In the genomic region with DNA sequence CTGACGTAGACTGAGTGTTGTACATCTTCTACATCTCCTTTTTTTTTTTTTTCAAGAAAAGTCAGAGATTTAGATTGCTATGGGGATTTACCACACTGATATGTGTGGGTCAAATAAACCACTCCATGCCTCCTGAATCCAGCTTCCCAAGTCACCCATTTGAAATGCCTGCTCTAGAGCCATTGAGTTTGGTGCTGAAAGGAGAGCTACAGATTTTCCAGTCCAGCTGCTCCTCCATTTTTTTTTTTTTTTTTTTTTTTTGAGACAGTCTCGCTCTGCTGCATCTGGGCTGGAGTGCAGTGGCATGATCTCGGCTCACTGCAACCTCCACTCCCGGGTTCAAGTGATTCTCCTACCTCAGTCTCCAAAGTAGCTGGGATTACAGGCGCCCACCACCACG, we compare ENCODE assay signal across 28 cellular contexts.
"Had no signal": no experiment of that assay in that cellular context is flagged by ENCODE, and none has a peak within 500 bp of the region (broad histone marks: within the 10 kb centered on the region; RNA-seq: fewer than 3 reads in every experiment).

No MANE protein-coding gene starts in this region.

- H2AFZ ChIP-seq: hepatocyte, neural progenitor cell, parathyroid adenoma had no signal

- H3K36me3 Mint-ChIP-seq: naive thymus-derived CD4-positive, alpha-beta T cell; neural progenitor cell had no signal

- H3K27ac Mint-ChIP-seq: dendritic cell treated with granulocyte-macrophage colony-stimulating factor and Interleukin-4, amounts not matched to agents 40 ng/mL and 50 ng/mL, for 4 days; nephron; neural progenitor cell; progenitor cell of endocrine pancreas; stimulated activated naive CD8-positive, alpha-beta T cell treated with anti-CD3 and anti-CD28 coated beads, Interleukin-15, amount 100 ng/mL, for 72 hours had no signal

- H3K4me1 ChIP-seq: gastrocnemius medialis, left lung, neural progenitor cell, parathyroid adenoma, suprapubic skin, transverse colon, vagina had no signal

- H3K27ac ChIP-seq: esophagus muscularis mucosa, gastrocnemius medialis, hepatocyte, left lung, neural progenitor cell, parathyroid adenoma, right lobe of liver, suprapubic skin, transverse colon, vagina had no signal

- H3K9me3 Mint-ChIP-seq: dendritic cell treated with granulocyte-macrophage colony-stimulating factor and Interleukin-4, amounts not matched to agents 40 ng/mL and 50 ng/mL, for 4 days; stimulated activated naive CD8-positive, alpha-beta T cell treated with anti-CD3 and anti-CD28 coated beads, Interleukin-15, amount 100 ng/mL, for 72 hours had no signal

- H3K27me3 ChIP-seq: esophagus muscularis mucosa, gastrocnemius medialis, hepatocyte, neural progenitor cell, right lobe of liver, suprapubic skin, transverse colon, vagina had no signal

- FAIRE-seq: colon, endothelial cell of umbilical vein, kidney had no signal

- H3K4me3 Mint-ChIP-seq: dendritic cell treated with granulocyte-macrophage colony-stimulating factor and Interleukin-4, amounts not matched to agents 40 ng/mL and 50 ng/mL, for 4 days; naive thymus-derived CD4-positive, alpha-beta T cell; nephron; neural progenitor cell; stimulated activated naive CD8-positive, alpha-beta T cell treated with anti-CD3 and anti-CD28 coated beads, Interleukin-15, amount 100 ng/mL, for 72 hours had no signal

- H3K4me2 ChIP-seq: hepatocyte, neural progenitor cell, smooth muscle cell had no signal

- H3K9me3 ChIP-seq: esophagus muscularis mucosa, gastrocnemius medialis, left lung, right lobe of liver, suprapubic skin, transverse colon, vagina had no signal

- H3K27me3 Mint-ChIP-seq: progenitor cell of endocrine pancreas had no signal

- H3K36me3 ChIP-seq: esophagus muscularis mucosa, gastrocnemius medialis, left lung, neural progenitor cell, right lobe of liver, suprapubic skin, transverse colon, vagina had no signal

- H3K4me1 Mint-ChIP-seq: naive thymus-derived CD4-positive, alpha-beta T cell; nephron; neural progenitor cell; stimulated activated naive CD8-positive, alpha-beta T cell treated with anti-CD3 and anti-CD28 coated beads, Interleukin-15, amount 100 ng/mL, for 72 hours had no signal

- H3K79me2 ChIP-seq: hepatocyte, parathyroid adenoma had no signal

- H3K4me3 ChIP-seq: esophagus muscularis mucosa, gastrocnemius medialis, hepatocyte, left lung, neural progenitor cell, right lobe of liver, smooth muscle cell, suprapubic skin, transverse colon, vagina had no signal

- ATAC-seq: gastrocnemius medialis; left lung; naive thymus-derived CD4-positive, alpha-beta T cell; right lobe of liver; stimulated activated naive CD8-positive, alpha-beta T cell treated with anti-CD3 and anti-CD28 coated beads, Interleukin-15, amount 100 ng/mL, for 72 hours had no signal

- H3K9ac ChIP-seq: neural progenitor cell, parathyroid adenoma had no signal

- DNase-seq: effector CD8-positive, alpha-beta T cell; gastrocnemius medialis; head of caudate nucleus; kidney; left lung; mesendoderm; midbrain; naive thymus-derived CD4-positive, alpha-beta T cell; right lobe of liver; stimulated activated CD4-positive, alpha-beta T cell treated with anti-CD3 and anti-CD28 coated beads, Interleukin-12 subunit alpha, Interleukin-12 subunit beta, amount 100 ng/mL, for 4 hours; stimulated activated CD4-positive, alpha-beta T cell treated with anti-CD3 and anti-CD28 coated beads, Interleukin-1b, Interleukin-23, amount 100 ng/mL, for 48 hours; stimulated activated CD4-positive, alpha-beta T cell treated with anti-CD3 and anti-CD28 coated beads, Interleukin-4, amount 100 ng/mL, for 1 hour; stimulated activated CD8-positive, alpha-beta memory T cell treated with anti-CD3 and anti-CD28 coated beads, Interleukin-4, amount 100 ng/mL, for 48 hours; stimulated activated naive CD4-positive, alpha-beta T cell; stimulated activated naive CD8-positive, alpha-beta T cell treated with anti-CD3 and anti-CD28 coated beads, Interleukin-15, amount 100 ng/mL, for 72 hours; transverse colon had no signal
